ENCODE assay signal across 2 cellular contexts in genomic region chr9:113562653-113563381, GRCh38.
TF ChIP-seq lines count a peak whose summit lies in the region.

No MANE protein-coding gene starts in this region.

TF ChIP-seq in HEK293, 187 proteins besides CTCF, POLR2A, EP300 and RAD21 (continued from another document):
- TF ChIP-seq ZNF18 (tag by site-specific recombination; IDR thresholded peaks at IDR 0.05) (no peak), ZNF426 (tag by site-specific recombination; IDR thresholded peaks at IDR 0.05) (no peak), ZNF600 (tag by site-specific recombination; IDR thresholded peaks at IDR 0.05) (peak; percentile 53; the same call in 1 of the 2 replicates), PRDM6 (tag by site-specific recombination; IDR thresholded peaks at IDR 0.05) (no peak), PRDM1 (tag by site-specific recombination; IDR thresholded peaks at IDR 0.05) (0 out of 2 replicates have a peak, but pooled peaks have one; percentile 14), ZNF624 (tag by site-specific recombination; IDR thresholded peaks at IDR 0.05) (no peak), EGR2 (tag by site-specific recombination; IDR thresholded peaks at IDR 0.05; ENCODE audit: low read depth) (no peak)
- TF ChIP-seq, protein P1, sequence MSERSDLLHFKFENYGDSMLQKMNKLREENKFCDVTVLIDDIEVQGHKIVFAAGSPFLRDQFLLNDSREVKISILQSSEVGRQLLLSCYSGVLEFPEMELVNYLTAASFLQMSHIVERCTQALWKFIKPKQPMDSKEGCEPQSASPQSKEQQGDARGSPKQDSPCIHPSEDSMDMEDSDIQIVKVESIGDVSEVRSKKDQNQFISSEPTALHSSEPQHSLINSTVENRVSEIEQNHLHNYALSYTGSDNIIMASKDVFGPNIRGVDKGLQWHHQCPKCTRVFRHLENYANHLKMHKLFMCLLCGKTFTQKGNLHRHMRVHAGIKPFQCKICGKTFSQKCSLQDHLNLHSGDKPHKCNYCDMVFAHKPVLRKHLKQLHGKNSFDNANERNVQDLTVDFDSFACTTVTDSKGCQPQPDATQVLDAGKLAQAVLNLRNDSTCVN (tag by site-specific recombination; optimal IDR thresholded peaks at IDR 0.05): no peak
- TF ChIP-seq, protein P2, sequence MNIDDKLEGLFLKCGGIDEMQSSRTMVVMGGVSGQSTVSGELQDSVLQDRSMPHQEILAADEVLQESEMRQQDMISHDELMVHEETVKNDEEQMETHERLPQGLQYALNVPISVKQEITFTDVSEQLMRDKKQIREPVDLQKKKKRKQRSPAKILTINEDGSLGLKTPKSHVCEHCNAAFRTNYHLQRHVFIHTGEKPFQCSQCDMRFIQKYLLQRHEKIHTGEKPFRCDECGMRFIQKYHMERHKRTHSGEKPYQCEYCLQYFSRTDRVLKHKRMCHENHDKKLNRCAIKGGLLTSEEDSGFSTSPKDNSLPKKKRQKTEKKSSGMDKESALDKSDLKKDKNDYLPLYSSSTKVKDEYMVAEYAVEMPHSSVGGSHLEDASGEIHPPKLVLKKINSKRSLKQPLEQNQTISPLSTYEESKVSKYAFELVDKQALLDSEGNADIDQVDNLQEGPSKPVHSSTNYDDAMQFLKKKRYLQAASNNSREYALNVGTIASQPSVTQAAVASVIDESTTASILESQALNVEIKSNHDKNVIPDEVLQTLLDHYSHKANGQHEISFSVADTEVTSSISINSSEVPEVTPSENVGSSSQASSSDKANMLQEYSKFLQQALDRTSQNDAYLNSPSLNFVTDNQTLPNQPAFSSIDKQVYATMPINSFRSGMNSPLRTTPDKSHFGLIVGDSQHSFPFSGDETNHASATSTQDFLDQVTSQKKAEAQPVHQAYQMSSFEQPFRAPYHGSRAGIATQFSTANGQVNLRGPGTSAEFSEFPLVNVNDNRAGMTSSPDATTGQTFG (tag by site-specific recombination; IDR thresholded peaks at IDR 0.05; ENCODE audit: borderline replicate concordance): no peak

TF ChIP-seq in GM12878, 131 proteins besides CTCF, POLR2A, EP300 and RAD21 (continued from another document):
- no peak for TF ChIP-seq BCL3 (IDR thresholded peaks at IDR 0.05; ENCODE audit: borderline replicate concordance, insufficient read depth, low read depth, low read length, poor library complexity, severe bottlenecking)
